ENCODE assay signal across 40 cellular contexts in the genomic region with DNA sequence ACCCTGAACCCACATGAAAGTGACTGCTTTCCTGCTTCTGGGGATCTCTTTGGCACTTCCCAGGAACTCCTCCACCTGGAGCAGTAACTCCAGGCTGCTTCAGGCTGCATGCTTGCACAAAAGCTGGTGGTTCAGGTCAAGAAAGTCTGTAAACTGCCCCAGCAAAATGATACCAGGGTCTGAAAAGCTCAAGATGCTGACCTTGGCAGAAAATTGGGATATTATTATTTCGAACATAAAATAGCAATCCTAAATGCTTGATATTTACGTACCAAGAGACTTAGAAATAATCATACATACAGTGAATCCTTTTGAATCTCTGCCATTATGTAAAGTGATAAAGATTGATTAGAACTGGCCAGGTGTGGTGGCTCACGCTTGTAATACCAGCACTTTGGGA.
"Had no signal": no experiment of that assay in that cellular context is flagged by ENCODE, and none has a peak within 500 bp of the region (broad histone marks: within the 10 kb centered on the region; RNA-seq: fewer than 3 reads in every experiment).

No MANE protein-coding gene starts in this region.

- H3K4me3 Mint-ChIP-seq: activated naive CD4-positive, alpha-beta T cell treated with anti-CD3 and anti-CD28 coated beads for 36 hours; activated naive CD4-positive, alpha-beta T cell treated with anti-CD3 and anti-CD28 coated beads, Interleukin-2, amount 10 ng/mL, durations not matched to agents 7 days and 5 days; activated naive CD4-positive, alpha-beta T cell treated with anti-CD3 and anti-CD28 coated beads, Interleukin-2, amount 50 U/mL, for 24 hours; activated naive CD8-positive, alpha-beta T cell; activated naive CD8-positive, alpha-beta T cell treated with anti-CD3 and anti-CD28 coated beads for 36 hours; activated naive CD8-positive, alpha-beta T cell treated with anti-CD3 and anti-CD28 coated beads, Interleukin-2, amount 10 ng/mL, durations not matched to agents 7 days and 5 days; activated naive CD8-positive, alpha-beta T cell treated with anti-CD3 and anti-CD28 coated beads, Interleukin-2, amount 50 U/mL, for 24 hours; activated T-cell treated with anti-CD3 and anti-CD28 coated beads, Interleukin-2, amount 50 U/mL, for 24 hours; activated T-cell treated with anti-CD3 and anti-CD28 coated beads, Interleukin-2, amount 50 U/mL, for 4 hours; activated T-cell treated with anti-CD3 and anti-CD28 coated beads, Interleukin-2, amount 50 U/mL, for 72 hours; activated T-helper 1 cell treated with anti-CD3 and anti-CD28 coated beads, Interleukin-12 subunit alpha, Interleukin-12 subunit beta, Interleukin-2, Interleukin-4 antibody, amounts not matched to agents 30 ng/mL and 10 ng/mL and 1 ng/mL, durations not matched to agents 14 hours and 24 hours and 36 hours; activated T-helper 17 cell treated with anti-CD3 and anti-CD28 coated beads, Interleukin-2, amount 50 U/mL, for 72 hours; brain; central memory CD8-positive, alpha-beta T cell had no signal

- ATAC-seq: activated naive CD4-positive, alpha-beta T cell treated with anti-CD3 and anti-CD28 coated beads, Interleukin-2, amount 50 U/mL, for 72 hours; activated naive CD8-positive, alpha-beta T cell treated with anti-CD3 and anti-CD28 coated beads, Interleukin-2, amount 50 U/mL, for 24 hours; activated T-cell treated with anti-CD3 and anti-CD28 coated beads, Interleukin-2, amount 50 U/mL, for 4 hours; activated T-cell treated with anti-CD3 and anti-CD28 coated beads, Interleukin-2, amount 50 U/mL, for 72 hours; activated T-helper 17 cell treated with anti-CD3 and anti-CD28 coated beads, Interleukin-2, amount 50 U/mL, for 72 hours; body of pancreas had no signal

- H3K36me3 ChIP-seq: adrenal gland, ascending aorta, brain microvascular endothelial cell, breast epithelium, cardiac muscle cell had no signal

- H3K36me3 Mint-ChIP-seq: activated naive CD4-positive, alpha-beta T cell treated with anti-CD3 and anti-CD28 coated beads, Interleukin-2, amount 10 ng/mL, durations not matched to agents 7 days and 5 days; activated naive CD4-positive, alpha-beta T cell treated with anti-CD3 and anti-CD28 coated beads, Interleukin-2, amount 50 U/mL, for 24 hours; activated naive CD4-positive, alpha-beta T cell treated with anti-CD3 and anti-CD28 coated beads, Interleukin-2, amount 50 U/mL, for 72 hours; activated naive CD8-positive, alpha-beta T cell; activated naive CD8-positive, alpha-beta T cell treated with anti-CD3 and anti-CD28 coated beads for 36 hours; activated naive CD8-positive, alpha-beta T cell treated with anti-CD3 and anti-CD28 coated beads, Interleukin-2, amount 10 ng/mL, durations not matched to agents 7 days and 5 days had no signal

- H3K27me3 ChIP-seq: adrenal gland, ascending aorta, body of pancreas, brain microvascular endothelial cell, breast epithelium, cardiac muscle cell had no signal

- H3K9me3 Mint-ChIP-seq: activated naive CD4-positive, alpha-beta T cell treated with anti-CD3 and anti-CD28 coated beads, Interleukin-2, amount 50 U/mL, for 24 hours; activated T-helper 17 cell treated with anti-CD3 and anti-CD28 coated beads, Interleukin-2, amount 50 U/mL, for 72 hours; activated T-helper 2 cell treated with anti-CD3 and anti-CD28 coated beads, Interferon-gamma antibody, Interleukin-2, Interleukin-4, amounts not matched to agents 10 μg/mL and 5 μg/mL and 100 μg/mL, durations not matched to agents 14 hours and 24 hours and 36 hours had no signal

- DNase-seq: activated effector memory CD4-positive, alpha-beta T cell treated with anti-CD3 and anti-CD28 coated beads, Interleukin-2, amount 50 U/mL, for 16 hours; activated effector memory CD4-positive, alpha-beta T cell treated with Interleukin-2 at 50 U/mL for 16 hours; activated gamma-delta T cell; activated gamma-delta T cell treated with Interleukin-2 at 50 U/mL for 16 hours; activated naive CD4-positive, alpha-beta T cell; activated naive CD4-positive, alpha-beta T cell treated with anti-CD3 and anti-CD28 coated beads for 36 hours; activated naive CD4-positive, alpha-beta T cell treated with anti-CD3 and anti-CD28 coated beads, Interleukin-2, amount 10 ng/mL, durations not matched to agents 7 days and 5 days; activated naive CD4-positive, alpha-beta T cell treated with anti-CD3 and anti-CD28 coated beads, Interleukin-2, amount 50 U/mL, for 16 hours; activated naive CD4-positive, alpha-beta T cell treated with Interleukin-2 at 50 U/mL for 16 hours; activated naive CD8-positive, alpha-beta T cell treated with anti-CD3 and anti-CD28 coated beads for 36 hours; activated naive CD8-positive, alpha-beta T cell treated with anti-CD3 and anti-CD28 coated beads, Interleukin-2, amount 10 ng/mL, durations not matched to agents 7 days and 5 days; activated naive CD8-positive, alpha-beta T cell treated with anti-CD3 and anti-CD28 coated beads, Interleukin-2, amount 50 U/mL, for 24 hours; activated T-cell treated with anti-CD3 and anti-CD28 coated beads, Interleukin-2, amount 50 U/mL, for 1 hour; activated T-cell treated with anti-CD3 and anti-CD28 coated beads, Interleukin-2, amount 50 U/mL, for 24 hours; activated T-cell treated with anti-CD3 and anti-CD28 coated beads, Interleukin-2, amount 50 U/mL, for 4 hours; activated T-cell treated with anti-CD3 and anti-CD28 coated beads, Interleukin-2, amount 50 U/mL, for 48 hours; activated T-cell treated with anti-CD3 and anti-CD28 coated beads, Interleukin-2, amount 50 U/mL, for 72 hours; adrenal gland; amniotic stem cell; amygdala; anterior cingulate cortex; aorta; body of pancreas; brain microvascular endothelial cell; caudate nucleus; central memory CD4-positive, alpha-beta T cell; cerebellar nuclear complex had no signal

- H3K27ac ChIP-seq: adrenal gland, ascending aorta, body of pancreas, brain microvascular endothelial cell, breast epithelium, cardiac muscle cell had no signal

- FAIRE-seq: astrocyte, bronchial epithelial cell had no signal

- H3K9me3 ChIP-seq: adrenal gland had no signal

- H3K4me1 ChIP-seq: adrenal gland, ascending aorta, body of pancreas, breast epithelium had no signal

- H3K4me1 Mint-ChIP-seq: activated naive CD4-positive, alpha-beta T cell treated with anti-CD3 and anti-CD28 coated beads, Interleukin-2, amount 10 ng/mL, durations not matched to agents 7 days and 5 days; activated naive CD4-positive, alpha-beta T cell treated with anti-CD3 and anti-CD28 coated beads, Interleukin-2, amount 50 U/mL, for 24 hours; activated naive CD8-positive, alpha-beta T cell treated with anti-CD3 and anti-CD28 coated beads for 36 hours; activated naive CD8-positive, alpha-beta T cell treated with anti-CD3 and anti-CD28 coated beads, Interleukin-2, amount 10 ng/mL, durations not matched to agents 7 days and 5 days; activated naive CD8-positive, alpha-beta T cell treated with anti-CD3 and anti-CD28 coated beads, Interleukin-2, amount 50 U/mL, for 24 hours; activated T-helper 17 cell treated with anti-CD3 and anti-CD28 coated beads, Interleukin-2, amount 50 U/mL, for 72 hours; central memory CD8-positive, alpha-beta T cell had no signal

- H3K4me3 ChIP-seq: adrenal gland, ascending aorta, body of pancreas, breast epithelium, cardiac muscle cell had no signal

- H3K27me3 Mint-ChIP-seq: activated naive CD4-positive, alpha-beta T cell treated with anti-CD3 and anti-CD28 coated beads, Interleukin-2, amount 10 ng/mL, durations not matched to agents 7 days and 5 days; activated naive CD4-positive, alpha-beta T cell treated with anti-CD3 and anti-CD28 coated beads, Interleukin-2, amount 50 U/mL, for 24 hours; activated naive CD8-positive, alpha-beta T cell; activated naive CD8-positive, alpha-beta T cell treated with anti-CD3 and anti-CD28 coated beads for 36 hours; activated naive CD8-positive, alpha-beta T cell treated with anti-CD3 and anti-CD28 coated beads, Interleukin-2, amount 10 ng/mL, durations not matched to agents 7 days and 5 days; activated naive CD8-positive, alpha-beta T cell treated with anti-CD3 and anti-CD28 coated beads, Interleukin-2, amount 50 U/mL, for 24 hours; activated T-cell treated with anti-CD3 and anti-CD28 coated beads, Interleukin-2, amount 50 U/mL, for 24 hours; activated T-helper 17 cell treated with anti-CD3 and anti-CD28 coated beads, Interleukin-2, amount 50 U/mL, for 72 hours; brain; central memory CD8-positive, alpha-beta T cell had no signal

- H3K27ac Mint-ChIP-seq: activated naive CD4-positive, alpha-beta T cell treated with anti-CD3 and anti-CD28 coated beads for 36 hours; activated naive CD4-positive, alpha-beta T cell treated with anti-CD3 and anti-CD28 coated beads, Interleukin-2, amount 10 ng/mL, durations not matched to agents 7 days and 5 days; activated naive CD4-positive, alpha-beta T cell treated with anti-CD3 and anti-CD28 coated beads, Interleukin-2, amount 50 U/mL, for 24 hours; activated naive CD4-positive, alpha-beta T cell treated with anti-CD3 and anti-CD28 coated beads, Interleukin-2, amount 50 U/mL, for 72 hours; activated naive CD8-positive, alpha-beta T cell; activated naive CD8-positive, alpha-beta T cell treated with anti-CD3 and anti-CD28 coated beads for 36 hours; activated naive CD8-positive, alpha-beta T cell treated with anti-CD3 and anti-CD28 coated beads, Interleukin-2, amount 10 ng/mL, durations not matched to agents 7 days and 5 days; activated naive CD8-positive, alpha-beta T cell treated with anti-CD3 and anti-CD28 coated beads, Interleukin-2, amount 50 U/mL, for 24 hours; activated T-cell treated with anti-CD3 and anti-CD28 coated beads, Interleukin-2, amount 50 U/mL, for 24 hours; activated T-cell treated with anti-CD3 and anti-CD28 coated beads, Interleukin-2, amount 50 U/mL, for 72 hours; activated T-helper 1 cell treated with anti-CD3 and anti-CD28 coated beads, Interleukin-12 subunit alpha, Interleukin-12 subunit beta, Interleukin-2, Interleukin-4 antibody, amounts not matched to agents 30 ng/mL and 10 ng/mL and 1 ng/mL, durations not matched to agents 14 hours and 24 hours and 36 hours; activated T-helper 17 cell treated with anti-CD3 and anti-CD28 coated beads, Interleukin-2, amount 50 U/mL, for 72 hours; activated T-helper 2 cell treated with anti-CD3 and anti-CD28 coated beads, Interferon-gamma antibody, Interleukin-2, Interleukin-4, amounts not matched to agents 10 μg/mL and 5 μg/mL and 100 μg/mL, durations not matched to agents 14 hours and 24 hours and 36 hours; brain had no signal
